In the genomic region with DNA sequence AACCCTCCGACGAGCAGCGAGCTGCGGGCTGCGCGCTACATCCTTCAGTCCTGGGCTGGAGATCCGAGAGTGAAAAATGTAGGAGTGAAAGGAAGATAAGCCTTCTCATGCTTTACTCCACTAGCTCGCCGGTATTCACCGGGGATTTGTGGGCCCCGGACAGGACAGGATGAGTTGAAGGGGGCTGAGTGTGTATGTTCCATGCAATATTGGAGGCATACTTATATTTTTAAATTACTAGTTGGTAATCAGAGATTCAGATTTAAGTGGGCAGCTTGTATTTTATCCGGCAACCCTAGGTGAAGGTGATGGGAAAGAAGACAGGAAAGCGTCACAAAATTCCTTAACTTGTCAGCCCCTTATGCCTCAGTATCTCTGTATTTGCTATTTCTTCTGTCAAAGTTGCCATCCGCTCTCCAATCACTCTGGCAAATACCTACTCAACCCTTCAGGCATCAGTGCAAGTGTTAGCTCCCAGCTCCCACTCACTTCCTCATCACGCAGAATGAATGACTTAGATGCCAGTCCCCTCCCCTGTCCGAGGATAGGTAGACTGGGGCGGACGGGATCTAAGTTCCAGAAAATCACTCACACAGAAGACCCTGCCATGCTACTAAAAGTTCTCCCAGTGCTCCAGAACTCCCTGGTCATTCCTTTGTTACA, we compare ENCODE assay signal across 1 cellular context.
A peak's percentile ranks its signal among the peaks of the same experiment; 100 is the strongest.
TF ChIP-seq lines count a peak whose summit lies in the region.

No MANE protein-coding gene starts in this region.

TF ChIP-seq in K562, 482 proteins besides CTCF, POLR2A, EP300 and RAD21 (continued from another document and continues in another):
- TF ChIP-seq, protein P1, sequence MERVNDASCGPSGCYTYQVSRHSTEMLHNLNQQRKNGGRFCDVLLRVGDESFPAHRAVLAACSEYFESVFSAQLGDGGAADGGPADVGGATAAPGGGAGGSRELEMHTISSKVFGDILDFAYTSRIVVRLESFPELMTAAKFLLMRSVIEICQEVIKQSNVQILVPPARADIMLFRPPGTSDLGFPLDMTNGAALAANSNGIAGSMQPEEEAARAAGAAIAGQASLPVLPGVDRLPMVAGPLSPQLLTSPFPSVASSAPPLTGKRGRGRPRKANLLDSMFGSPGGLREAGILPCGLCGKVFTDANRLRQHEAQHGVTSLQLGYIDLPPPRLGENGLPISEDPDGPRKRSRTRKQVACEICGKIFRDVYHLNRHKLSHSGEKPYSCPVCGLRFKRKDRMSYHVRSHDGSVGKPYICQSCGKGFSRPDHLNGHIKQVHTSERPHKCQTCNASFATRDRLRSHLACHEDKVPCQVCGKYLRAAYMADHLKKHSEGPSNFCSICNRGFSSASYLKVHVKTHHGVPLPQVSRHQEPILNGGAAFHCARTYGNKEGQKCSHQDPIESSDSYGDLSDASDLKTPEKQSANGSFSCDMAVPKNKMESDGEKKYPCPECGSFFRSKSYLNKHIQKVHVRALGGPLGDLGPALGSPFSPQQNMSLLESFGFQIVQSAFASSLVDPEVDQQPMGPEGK (CRISPR knock-in tag; IDR thresholded peaks at IDR 0.05; ENCODE audit: borderline replicate concordance) = no peak
- 0 out of 2 replicates have a peak, but pooled peaks have one; percentile 1 for TF ChIP-seq LEF1 (IDR thresholded peaks at IDR 0.05)
- TF ChIP-seq, protein P2, sequence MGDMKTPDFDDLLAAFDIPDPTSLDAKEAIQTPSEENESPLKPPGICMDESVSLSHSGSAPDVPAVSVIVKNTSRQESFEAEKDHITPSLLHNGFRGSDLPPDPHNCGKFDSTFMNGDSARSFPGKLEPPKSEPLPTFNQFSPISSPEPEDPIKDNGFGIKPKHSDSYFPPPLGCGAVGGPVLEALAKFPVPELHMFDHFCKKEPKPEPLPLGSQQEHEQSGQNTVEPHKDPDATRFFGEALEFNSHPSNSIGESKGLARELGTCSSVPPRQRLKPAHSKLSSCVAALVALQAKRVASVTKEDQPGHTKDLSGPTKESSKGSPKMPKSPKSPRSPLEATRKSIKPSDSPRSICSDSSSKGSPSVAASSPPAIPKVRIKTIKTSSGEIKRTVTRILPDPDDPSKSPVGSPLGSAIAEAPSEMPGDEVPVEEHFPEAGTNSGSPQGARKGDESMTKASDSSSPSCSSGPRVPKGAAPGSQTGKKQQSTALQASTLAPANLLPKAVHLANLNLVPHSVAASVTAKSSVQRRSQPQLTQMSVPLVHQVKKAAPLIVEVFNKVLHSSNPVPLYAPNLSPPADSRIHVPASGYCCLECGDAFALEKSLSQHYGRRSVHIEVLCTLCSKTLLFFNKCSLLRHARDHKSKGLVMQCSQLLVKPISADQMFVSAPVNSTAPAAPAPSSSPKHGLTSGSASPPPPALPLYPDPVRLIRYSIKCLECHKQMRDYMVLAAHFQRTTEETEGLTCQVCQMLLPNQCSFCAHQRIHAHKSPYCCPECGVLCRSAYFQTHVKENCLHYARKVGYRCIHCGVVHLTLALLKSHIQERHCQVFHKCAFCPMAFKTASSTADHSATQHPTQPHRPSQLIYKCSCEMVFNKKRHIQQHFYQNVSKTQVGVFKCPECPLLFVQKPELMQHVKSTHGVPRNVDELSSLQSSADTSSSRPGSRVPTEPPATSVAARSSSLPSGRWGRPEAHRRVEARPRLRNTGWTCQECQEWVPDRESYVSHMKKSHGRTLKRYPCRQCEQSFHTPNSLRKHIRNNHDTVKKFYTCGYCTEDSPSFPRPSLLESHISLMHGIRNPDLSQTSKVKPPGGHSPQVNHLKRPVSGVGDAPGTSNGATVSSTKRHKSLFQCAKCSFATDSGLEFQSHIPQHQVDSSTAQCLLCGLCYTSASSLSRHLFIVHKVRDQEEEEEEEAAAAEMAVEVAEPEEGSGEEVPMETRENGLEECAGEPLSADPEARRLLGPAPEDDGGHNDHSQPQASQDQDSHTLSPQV (IDR thresholded peaks at IDR 0.05) = no peak
- TF ChIP-seq, protein P3, sequence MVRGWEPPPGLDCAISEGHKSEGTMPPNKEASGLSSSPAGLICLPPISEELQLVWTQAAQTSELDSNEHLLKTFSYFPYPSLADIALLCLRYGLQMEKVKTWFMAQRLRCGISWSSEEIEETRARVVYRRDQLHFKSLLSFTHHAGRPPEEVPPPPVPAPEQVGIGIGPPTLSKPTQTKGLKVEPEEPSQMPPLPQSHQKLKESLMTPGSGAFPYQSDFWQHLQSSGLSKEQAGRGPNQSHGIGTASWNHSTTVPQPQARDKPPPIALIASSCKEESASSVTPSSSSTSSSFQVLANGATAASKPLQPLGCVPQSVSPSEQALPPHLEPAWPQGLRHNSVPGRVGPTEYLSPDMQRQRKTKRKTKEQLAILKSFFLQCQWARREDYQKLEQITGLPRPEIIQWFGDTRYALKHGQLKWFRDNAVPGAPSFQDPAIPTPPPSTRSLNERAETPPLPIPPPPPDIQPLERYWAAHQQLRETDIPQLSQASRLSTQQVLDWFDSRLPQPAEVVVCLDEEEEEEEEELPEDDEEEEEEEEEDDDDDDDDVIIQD (CRISPR knock-in tag; IDR thresholded peaks at IDR 0.05) = no peak
- no peak for TF ChIP-seq ZNF561 (CRISPR knock-in tag; conservative IDR thresholded peaks at IDR 0.05)
- no peak for TF ChIP-seq MEF2D (tag; conservative IDR thresholded peaks at IDR 0.05; ENCODE audit: low read depth)
- no peak for TF ChIP-seq MXI1 (IDR thresholded peaks at IDR 0.05; ENCODE audit: low read depth, low read length)
- no peak for TF ChIP-seq ZNF174 (CRISPR knock-in tag; IDR thresholded peaks at IDR 0.05)
- no peak for TF ChIP-seq RBFOX2 (IDR thresholded peaks at IDR 0.05; ENCODE audit: low read depth, low read length)
- TF ChIP-seq DDX20 (tag; IDR thresholded peaks at IDR 0.05; ENCODE audit: low read depth) = no peak
- no peak for TF ChIP-seq ZNF444 (CRISPR knock-in tag; IDR thresholded peaks at IDR 0.05)
- no peak for TF ChIP-seq COPS2 (conservative IDR thresholded peaks at IDR 0.05)
- TF ChIP-seq NR2F6 (CRISPR knock-in tag; IDR thresholded peaks at IDR 0.05) = no peak
- TF ChIP-seq, protein P4, sequence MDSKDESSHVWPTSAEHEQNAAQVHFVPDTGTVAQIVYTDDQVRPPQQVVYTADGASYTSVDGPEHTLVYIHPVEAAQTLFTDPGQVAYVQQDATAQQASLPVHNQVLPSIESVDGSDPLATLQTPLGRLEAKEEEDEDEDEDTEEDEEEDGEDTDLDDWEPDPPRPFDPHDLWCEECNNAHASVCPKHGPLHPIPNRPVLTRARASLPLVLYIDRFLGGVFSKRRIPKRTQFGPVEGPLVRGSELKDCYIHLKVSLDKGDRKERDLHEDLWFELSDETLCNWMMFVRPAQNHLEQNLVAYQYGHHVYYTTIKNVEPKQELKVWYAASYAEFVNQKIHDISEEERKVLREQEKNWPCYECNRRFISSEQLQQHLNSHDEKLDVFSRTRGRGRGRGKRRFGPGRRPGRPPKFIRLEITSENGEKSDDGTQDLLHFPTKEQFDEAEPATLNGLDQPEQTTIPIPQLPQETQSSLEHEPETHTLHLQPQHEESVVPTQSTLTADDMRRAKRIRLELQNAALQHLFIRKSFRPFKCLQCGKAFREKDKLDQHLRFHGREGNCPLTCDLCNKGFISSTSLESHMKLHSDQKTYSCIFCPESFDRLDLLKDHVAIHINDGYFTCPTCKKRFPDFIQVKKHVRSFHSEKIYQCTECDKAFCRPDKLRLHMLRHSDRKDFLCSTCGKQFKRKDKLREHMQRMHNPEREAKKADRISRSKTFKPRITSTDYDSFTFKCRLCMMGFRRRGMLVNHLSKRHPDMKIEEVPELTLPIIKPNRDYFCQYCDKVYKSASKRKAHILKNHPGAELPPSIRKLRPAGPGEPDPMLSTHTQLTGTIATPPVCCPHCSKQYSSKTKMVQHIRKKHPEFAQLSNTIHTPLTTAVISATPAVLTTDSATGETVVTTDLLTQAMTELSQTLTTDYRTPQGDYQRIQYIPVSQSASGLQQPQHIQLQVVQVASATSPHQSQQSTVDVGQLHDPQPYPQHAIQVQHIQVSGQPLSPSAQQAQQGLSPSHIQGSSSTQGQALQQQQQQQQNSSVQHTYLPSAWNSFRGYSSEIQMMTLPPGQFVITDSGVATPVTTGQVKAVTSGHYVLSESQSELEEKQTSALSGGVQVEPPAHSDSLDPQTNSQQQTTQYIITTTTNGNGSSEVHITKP (IDR thresholded peaks at IDR 0.05; ENCODE audit: partially characterized antibody) = no peak
- peak; percentile 74 for TF ChIP-seq GABPB1 (CRISPR knock-in tag; IDR thresholded peaks at IDR 0.05)
- TF ChIP-seq, protein P5, sequence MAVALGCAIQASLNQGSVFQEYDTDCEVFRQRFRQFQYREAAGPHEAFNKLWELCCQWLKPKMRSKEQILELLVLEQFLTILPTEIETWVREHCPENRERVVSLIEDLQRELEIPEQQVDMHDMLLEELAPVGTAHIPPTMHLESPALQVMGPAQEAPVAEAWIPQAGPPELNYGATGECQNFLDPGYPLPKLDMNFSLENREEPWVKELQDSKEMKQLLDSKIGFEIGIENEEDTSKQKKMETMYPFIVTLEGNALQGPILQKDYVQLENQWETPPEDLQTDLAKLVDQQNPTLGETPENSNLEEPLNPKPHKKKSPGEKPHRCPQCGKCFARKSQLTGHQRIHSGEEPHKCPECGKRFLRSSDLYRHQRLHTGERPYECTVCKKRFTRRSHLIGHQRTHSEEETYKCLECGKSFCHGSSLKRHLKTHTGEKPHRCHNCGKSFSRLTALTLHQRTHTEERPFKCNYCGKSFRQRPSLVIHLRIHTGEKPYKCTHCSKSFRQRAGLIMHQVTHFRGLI (CRISPR knock-in tag; IDR thresholded peaks at IDR 0.05) = no peak
- TF ChIP-seq ZNF165 (CRISPR knock-in tag; IDR thresholded peaks at IDR 0.05; ENCODE audit: borderline replicate concordance) = no peak
- TF ChIP-seq BRD9 (IDR thresholded peaks at IDR 0.05; ENCODE audit: low read depth, partially characterized antibody) = no peak
- no peak for TF ChIP-seq RBM17 (IDR thresholded peaks at IDR 0.05; ENCODE audit: borderline replicate concordance, low read depth, low read length)
- no peak for TF ChIP-seq KDM1A (IDR thresholded peaks at IDR 0.05)
- TF ChIP-seq MYC (IDR thresholded peaks at IDR 0.05; ENCODE audit: low read depth, low read length) = no peak
- TF ChIP-seq MYC (CRISPR knock-in tag; IDR thresholded peaks at IDR 0.05; ENCODE audit: borderline replicate concordance, low read depth) = no peak
- TF ChIP-seq ZNF696 (CRISPR knock-in tag; conservative IDR thresholded peaks at IDR 0.05) = no peak
- TF ChIP-seq, protein P6, sequence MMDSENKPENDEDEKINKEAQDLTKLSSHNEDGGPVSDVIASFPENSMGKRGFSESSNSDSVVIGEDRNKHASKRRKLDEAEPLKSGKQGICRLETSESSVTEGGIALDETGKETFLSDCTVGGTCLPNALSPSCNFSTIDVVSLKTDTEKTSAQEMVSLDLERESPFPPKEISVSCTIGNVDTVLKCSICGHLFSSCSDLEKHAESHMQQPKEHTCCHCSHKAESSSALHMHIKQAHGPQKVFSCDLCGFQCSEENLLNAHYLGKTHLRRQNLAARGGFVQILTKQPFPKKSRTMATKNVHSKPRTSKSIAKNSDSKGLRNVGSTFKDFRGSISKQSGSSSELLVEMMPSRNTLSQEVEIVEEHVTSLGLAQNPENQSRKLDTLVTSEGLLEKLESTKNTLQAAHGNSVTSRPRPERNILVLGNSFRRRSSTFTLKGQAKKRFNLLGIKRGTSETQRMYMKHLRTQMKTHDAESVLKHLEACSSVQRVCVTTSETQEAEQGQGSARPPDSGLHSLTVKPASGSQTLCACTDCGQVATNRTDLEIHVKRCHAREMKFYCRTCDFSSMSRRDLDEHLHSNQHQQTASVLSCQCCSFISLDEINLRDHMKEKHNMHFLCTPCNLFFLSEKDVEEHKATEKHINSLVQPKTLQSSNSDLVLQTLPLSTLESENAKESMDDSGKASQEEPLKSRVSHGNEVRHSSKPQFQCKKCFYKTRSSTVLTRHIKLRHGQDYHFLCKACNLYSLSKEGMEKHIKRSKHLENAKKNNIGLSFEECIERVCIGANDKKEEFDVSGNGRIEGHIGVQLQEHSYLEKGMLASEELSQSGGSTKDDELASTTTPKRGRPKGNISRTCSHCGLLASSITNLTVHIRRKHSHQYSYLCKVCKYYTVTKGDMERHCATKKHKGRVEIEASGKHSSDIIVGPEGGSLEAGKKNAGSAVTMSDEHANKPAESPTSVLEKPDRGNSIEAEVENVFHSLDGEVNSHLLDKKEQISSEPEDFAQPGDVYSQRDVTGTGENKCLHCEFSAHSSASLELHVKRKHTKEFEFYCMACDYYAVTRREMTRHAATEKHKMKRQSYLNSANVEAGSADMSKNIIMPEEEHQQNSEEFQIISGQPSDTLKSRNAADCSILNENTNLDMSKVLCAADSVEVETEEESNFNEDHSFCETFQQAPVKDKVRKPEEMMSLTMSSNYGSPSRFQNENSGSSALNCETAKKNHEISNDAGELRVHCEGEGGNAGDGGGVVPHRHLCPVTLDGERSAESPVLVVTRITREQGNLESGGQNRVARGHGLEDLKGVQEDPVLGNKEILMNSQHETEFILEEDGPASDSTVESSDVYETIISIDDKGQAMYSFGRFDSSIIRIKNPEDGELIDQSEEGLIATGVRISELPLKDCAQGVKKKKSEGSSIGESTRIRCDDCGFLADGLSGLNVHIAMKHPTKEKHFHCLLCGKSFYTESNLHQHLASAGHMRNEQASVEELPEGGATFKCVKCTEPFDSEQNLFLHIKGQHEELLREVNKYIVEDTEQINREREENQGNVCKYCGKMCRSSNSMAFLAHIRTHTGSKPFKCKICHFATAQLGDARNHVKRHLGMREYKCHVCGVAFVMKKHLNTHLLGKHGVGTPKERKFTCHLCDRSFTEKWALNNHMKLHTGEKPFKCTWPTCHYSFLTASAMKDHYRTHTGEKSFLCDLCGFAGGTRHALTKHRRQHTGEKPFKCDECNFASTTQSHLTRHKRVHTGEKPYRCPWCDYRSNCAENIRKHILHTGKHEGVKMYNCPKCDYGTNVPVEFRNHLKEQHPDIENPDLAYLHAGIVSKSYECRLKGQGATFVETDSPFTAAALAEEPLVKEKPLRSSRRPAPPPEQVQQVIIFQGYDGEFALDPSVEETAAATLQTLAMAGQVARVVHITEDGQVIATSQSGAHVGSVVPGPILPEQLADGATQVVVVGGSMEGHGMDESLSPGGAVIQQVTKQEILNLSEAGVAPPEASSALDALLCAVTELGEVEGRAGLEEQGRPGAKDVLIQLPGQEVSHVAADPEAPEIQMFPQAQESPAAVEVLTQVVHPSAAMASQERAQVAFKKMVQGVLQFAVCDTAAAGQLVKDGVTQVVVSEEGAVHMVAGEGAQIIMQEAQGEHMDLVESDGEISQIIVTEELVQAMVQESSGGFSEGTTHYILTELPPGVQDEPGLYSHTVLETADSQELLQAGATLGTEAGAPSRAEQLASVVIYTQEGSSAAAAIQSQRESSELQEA (IDR thresholded peaks at IDR 0.05; ENCODE audit: low read depth) = no peak
- no peak for TF ChIP-seq YY1 (IDR thresholded peaks at IDR 0.05; ENCODE audit: borderline replicate concordance in 1 of 3, control insufficient read depth in 1 of 3, extremely low read depth in 1 of 3, insufficient read depth in 3 of 3, insufficient read length in 1 of 3, insufficient replicate concordance in 2 of 3, low read depth in 1 of 3, low read length in 2 of 3)
- no peak for TF ChIP-seq SOX6 (IDR thresholded peaks at IDR 0.05)
- TF ChIP-seq HMG20A (CRISPR knock-in tag; conservative IDR thresholded peaks at IDR 0.05) = no peak
- TF ChIP-seq, protein P7, sequence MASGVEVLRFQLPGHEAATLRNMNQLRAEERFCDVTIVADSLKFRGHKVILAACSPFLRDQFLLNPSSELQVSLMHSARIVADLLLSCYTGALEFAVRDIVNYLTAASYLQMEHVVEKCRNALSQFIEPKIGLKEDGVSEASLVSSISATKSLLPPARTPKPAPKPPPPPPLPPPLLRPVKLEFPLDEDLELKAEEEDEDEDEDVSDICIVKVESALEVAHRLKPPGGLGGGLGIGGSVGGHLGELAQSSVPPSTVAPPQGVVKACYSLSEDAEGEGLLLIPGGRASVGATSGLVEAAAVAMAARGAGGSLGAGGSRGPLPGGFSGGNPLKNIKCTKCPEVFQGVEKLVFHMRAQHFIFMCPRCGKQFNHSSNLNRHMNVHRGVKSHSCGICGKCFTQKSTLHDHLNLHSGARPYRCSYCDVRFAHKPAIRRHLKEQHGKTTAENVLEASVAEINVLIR (CRISPR knock-in tag; IDR thresholded peaks at IDR 0.05) = no peak
